ENCODE assay signal across 13 cellular contexts in genomic region chr12:42759622-42760273, GRCh38.
DNase-seq lines count a peak whose midpoint lies in the region; ATAC-seq and TF ChIP-seq lines count a peak whose summit lies in the region.
"Had no signal": no experiment of that assay in that cellular context is flagged by ENCODE, and none has a peak within 500 bp of the region (broad histone marks: within the 10 kb centered on the region; RNA-seq: fewer than 3 reads in every experiment).

No MANE protein-coding gene starts in this region.

- H2AFZ ChIP-seq in GM23338 = peak overlapping the region; percentile 48; the same call in 1 of the 2 replicates

- no peak for TF ChIP-seq POLR2A in breast epithelium (IDR thresholded peaks at IDR 0.05)

- CTCF ChIA-PET in activated CD8-positive, alpha-beta memory T cell treated with anti-CD3 and anti-CD28 coated beads, Interleukin-2, amount 10 ng/mL, durations not matched to agents 7 days and 5 days (lab: Charles Lee) = no interaction called here

- DNase-seq in GM23338 (ENCODE audit: low spot score) (no peak), breast epithelium (ENCODE audit: low spot score in 2 of 2) (peak; percentile 67 to 74), right cardiac atrium (peak; percentile 77 to 92 (median 88)), NCI-H146 (lab: John Stamatoyannopoulos, UW) (no peak), iPS-NIHi7 (ENCODE audit: extremely low spot score) (no peak)
- DNase-seq in stimulated activated naive B cell treated with anti-CD40 and anti-IgM and Interleukin-4, amounts not matched to agents 10 μg/mL and 1 μg/mL and 100 μg/mL, for 72 hours = no peak
- no peak for DNase-seq in activated CD8-positive, alpha-beta memory T cell treated with anti-CD3 and anti-CD28 coated beads, Interleukin-2, amount 10 ng/mL, durations not matched to agents 7 days and 5 days
- DNase-seq: activated CD8-positive, alpha-beta memory T cell treated with anti-CD3 and anti-CD28 coated beads for 24 hours; foreskin melanocyte; NCI-H510A; stimulated activated naive CD4-positive, alpha-beta T cell had no signal

- H3K4me1 ChIP-seq in GM23338 (ENCODE audit: insufficient read depth) (peaks cover 32% of the 10 kb centered on the region), breast epithelium (peaks cover 0 to 14% of the 10 kb centered on the region in 2 donors), right cardiac atrium (ENCODE audit: control insufficient read depth, insufficient read depth, low read length) (no peaks in the 10 kb centered on the region)

- H3K4me2 ChIP-seq in GM23338 = no peak overlapping the region

- WGBS in right cardiac atrium = 62% methylated on average over 6 of the region's 6 CpGs

- peaks cover 18% of the 10 kb centered on the region; the same call in 1 of the 2 replicates for H3K9me2 ChIP-seq in GM23338 (ENCODE audit: insufficient read depth)

- H3K9me3 ChIP-seq in breast epithelium (no peaks in the 10 kb centered on the region), right cardiac atrium (ENCODE audit: control insufficient read depth, low read length) (no peaks in the 10 kb centered on the region)
- H3K9me3 ChIP-seq: mucosa of descending colon had no signal

- no peak overlapping the region for H3K27ac Mint-ChIP-seq in GM23338
- peak overlapping the region; percentile 25 for H3K27ac Mint-ChIP-seq in stimulated activated naive B cell treated with anti-CD40 and anti-IgM and Interleukin-4, amounts not matched to agents 10 μg/mL and 1 μg/mL and 100 μg/mL, for 72 hours
- H3K27ac Mint-ChIP-seq in activated CD8-positive, alpha-beta memory T cell treated with anti-CD3 and anti-CD28 coated beads, Interleukin-2, amount 10 ng/mL, durations not matched to agents 7 days and 5 days = no peak overlapping the region

- no peaks in the 10 kb centered on the region for H3K79me2 ChIP-seq in GM23338 (replicated peaks; ENCODE audit: insufficient read depth)

- TF ChIP-seq CTCF in GM23338 (conservative IDR thresholded peaks at IDR 0.05; ENCODE audit: low read depth in 2 of 2) = no peak
- no peak for TF ChIP-seq CTCF in breast epithelium (IDR thresholded peaks at IDR 0.05)

- peaks cover 9% of the 10 kb centered on the region for H3K27me3 Mint-ChIP-seq in GM23338 (ENCODE audit: insufficient read depth, low read depth, poor library complexity)
- no peaks in the 10 kb centered on the region for H3K27me3 Mint-ChIP-seq in stimulated activated naive B cell treated with anti-CD40 and anti-IgM and Interleukin-4, amounts not matched to agents 10 μg/mL and 1 μg/mL and 100 μg/mL, for 72 hours
- H3K27me3 Mint-ChIP-seq in activated CD8-positive, alpha-beta memory T cell treated with anti-CD3 and anti-CD28 coated beads, Interleukin-2, amount 10 ng/mL, durations not matched to agents 7 days and 5 days = no peaks in the 10 kb centered on the region

- no peaks in the 10 kb centered on the region for H4K20me1 ChIP-seq in GM23338 (replicated peaks; ENCODE audit: insufficient read depth)

- peaks cover 5% of the 10 kb centered on the region; the same call in 1 of the 2 replicates for H3F3A ChIP-seq in GM23338 (replicated peaks; ENCODE audit: low read depth)

- H3K27ac ChIP-seq in GM23338 (ENCODE audit: low read depth) (no peak overlapping the region), breast epithelium (peak overlapping the region; percentile 39 to 64), right cardiac atrium (ENCODE audit: low read length) (peak overlapping the region; percentile 6)

- H3K36me3 ChIP-seq in GM23338 (ENCODE audit: insufficient read depth) (no peaks in the 10 kb centered on the region), breast epithelium (no peaks in the 10 kb centered on the region)

- no peak overlapping the region for H3K4me3 Mint-ChIP-seq in GM23338
- H3K4me3 Mint-ChIP-seq in stimulated activated naive B cell treated with anti-CD40 and anti-IgM and Interleukin-4, amounts not matched to agents 10 μg/mL and 1 μg/mL and 100 μg/mL, for 72 hours = no peak overlapping the region
- no peak overlapping the region for H3K4me3 Mint-ChIP-seq in activated CD8-positive, alpha-beta memory T cell treated with anti-CD3 and anti-CD28 coated beads, Interleukin-2, amount 10 ng/mL, durations not matched to agents 7 days and 5 days

- peaks cover 40% of the 10 kb centered on the region for H3K4me1 Mint-ChIP-seq in GM23338
- no peaks in the 10 kb centered on the region for H3K4me1 Mint-ChIP-seq in stimulated activated naive B cell treated with anti-CD40 and anti-IgM and Interleukin-4, amounts not matched to agents 10 μg/mL and 1 μg/mL and 100 μg/mL, for 72 hours
- no peaks in the 10 kb centered on the region for H3K4me1 Mint-ChIP-seq in activated CD8-positive, alpha-beta memory T cell treated with anti-CD3 and anti-CD28 coated beads, Interleukin-2, amount 10 ng/mL, durations not matched to agents 7 days and 5 days

- peaks cover 16% of the 10 kb centered on the region; the same call in 2 of the 3 replicates for H3K9me3 Mint-ChIP-seq in GM23338
- H3K9me3 Mint-ChIP-seq in stimulated activated naive B cell treated with anti-CD40 and anti-IgM and Interleukin-4, amounts not matched to agents 10 μg/mL and 1 μg/mL and 100 μg/mL, for 72 hours = no peaks in the 10 kb centered on the region
- H3K9me3 Mint-ChIP-seq in activated CD8-positive, alpha-beta memory T cell treated with anti-CD3 and anti-CD28 coated beads, Interleukin-2, amount 10 ng/mL, durations not matched to agents 7 days and 5 days (ENCODE audit: low read depth) = no peaks in the 10 kb centered on the region

- no peaks in the 10 kb centered on the region for H3K27me3 ChIP-seq in GM23338 (ENCODE audit: insufficient read depth)
- no peaks in the 10 kb centered on the region for H3K27me3 ChIP-seq in breast epithelium
- no peaks in the 10 kb centered on the region for H3K27me3 ChIP-seq in right cardiac atrium (ENCODE audit: control insufficient read depth, insufficient read depth)

- no peak for ATAC-seq in GM23338
- peak; percentile 86 to 94 for ATAC-seq in right cardiac atrium
- no peak for ATAC-seq in stimulated activated naive B cell treated with anti-CD40 and anti-IgM and Interleukin-4, amounts not matched to agents 10 μg/mL and 1 μg/mL and 100 μg/mL, for 72 hours (replicated peaks)
- no peak for ATAC-seq in activated CD8-positive, alpha-beta memory T cell treated with anti-CD3 and anti-CD28 coated beads, Interleukin-2, amount 10 ng/mL, durations not matched to agents 7 days and 5 days
- no peak for ATAC-seq in GM18519 (IDR thresholded peaks at IDR 0.05; ENCODE audit: low FRiP score, unreplicated experiment)
- ATAC-seq: mucosa of descending colon had no signal

- peaks cover 18% of the 10 kb centered on the region for H3K36me3 Mint-ChIP-seq in GM23338 (ENCODE audit: low read depth)
- H3K36me3 Mint-ChIP-seq in stimulated activated naive B cell treated with anti-CD40 and anti-IgM and Interleukin-4, amounts not matched to agents 10 μg/mL and 1 μg/mL and 100 μg/mL, for 72 hours = no peaks in the 10 kb centered on the region
- no peaks in the 10 kb centered on the region for H3K36me3 Mint-ChIP-seq in activated CD8-positive, alpha-beta memory T cell treated with anti-CD3 and anti-CD28 coated beads, Interleukin-2, amount 10 ng/mL, durations not matched to agents 7 days and 5 days

- H3K4me3 ChIP-seq in GM23338 (no peak overlapping the region), breast epithelium (no peak overlapping the region), right cardiac atrium (ENCODE audit: low read length) (no peak overlapping the region)
- H3K4me3 ChIP-seq: mucosa of descending colon had no signal

- intact Hi-C loops in breast epithelium (cut with DNase I; ENCODE audit: low total_unique reads) = no loop called here
- intact Hi-C loops in right cardiac atrium (cut with DNase I) = no loop called here

TF ChIP-seq in GM23338, 12 proteins besides CTCF, POLR2A, EP300 and RAD21 (continues in another document):
- no peak for TF ChIP-seq ZNF331 (CRISPR knock-in tag; IDR thresholded peaks at IDR 0.05; ENCODE audit: low read depth)
- TF ChIP-seq EZH2 (IDR thresholded peaks at IDR 0.05; ENCODE audit: low read depth, unreplicated experiment) = no peak
- no peak for TF ChIP-seq CREB1 (CRISPR knock-in tag; IDR thresholded peaks at IDR 0.05; ENCODE audit: low read depth)
- TF ChIP-seq NANOG (IDR thresholded peaks at IDR 0.05; ENCODE audit: borderline replicate concordance) = no peak

Comparison
In these comparisons a context has a peak if more than half of its experiments do, and no peak if none do; other contexts are left out.
1. ATAC-seq: peak in right cardiac atrium (2 of 2); none in GM23338 (single experiment), stimulated activated naive B cell treated with anti-CD40 and anti-IgM and Interleukin-4, amounts not matched to agents 10 μg/mL and 1 μg/mL and 100 μg/mL, for 72 hours (0 of 2), activated CD8-positive, alpha-beta memory T cell treated with anti-CD3 and anti-CD28 coated beads, Interleukin-2, amount 10 ng/mL, durations not matched to agents 7 days and 5 days (single experiment) and GM18519 (single experiment).
2. DNase-seq: peak in breast epithelium (2 of 2) and right cardiac atrium (3 of 3); none in GM23338 (single experiment), stimulated activated naive B cell treated with anti-CD40 and anti-IgM and Interleukin-4, amounts not matched to agents 10 μg/mL and 1 μg/mL and 100 μg/mL, for 72 hours (single experiment), activated CD8-positive, alpha-beta memory T cell treated with anti-CD3 and anti-CD28 coated beads, Interleukin-2, amount 10 ng/mL, durations not matched to agents 7 days and 5 days (single experiment), NCI-H146 (single experiment) and iPS-NIHi7 (single experiment).